ENCODE assay signal across 15 cellular contexts in genomic region chr3:192570315-192570714, GRCh38.
A peak's percentile ranks its signal among the peaks of the same experiment; 100 is the strongest.
DNase-seq lines count a peak whose midpoint lies in the region; ATAC-seq, FAIRE-seq and TF ChIP-seq lines count a peak whose summit lies in the region.
"Had no signal": no experiment of that assay in that cellular context is flagged by ENCODE, and none has a peak within 500 bp of the region (broad histone marks: within the 10 kb centered on the region; RNA-seq: fewer than 3 reads in every experiment).

No MANE protein-coding gene starts in this region.

- no peaks in the 10 kb centered on the region for H3K27me3 ChIP-seq in SK-N-SH (ENCODE audit: insufficient read depth)
- H3K27me3 ChIP-seq in PC-3 (ENCODE audit: low read length) = peaks cover 22% of the 10 kb centered on the region

- H3F3A ChIP-seq in SK-N-SH (replicated peaks; ENCODE audit: insufficient read depth) (no peaks in the 10 kb centered on the region), PC-3 (ENCODE audit: low read length, unreplicated experiment) (no peaks in the 10 kb centered on the region)

- H3K9me2 ChIP-seq in SK-N-SH = no peaks in the 10 kb centered on the region
- H3K9me2 ChIP-seq in PC-3 (replicated peaks; ENCODE audit: low read length) = no peaks in the 10 kb centered on the region

- H3K27ac ChIP-seq in SK-N-SH (ENCODE audit: low read depth in 2 of 2, low read length in 1 of 2) (no peak overlapping the region), A549 (no peak overlapping the region), PC-3 (ENCODE audit: low read length) (no peak overlapping the region)
- H3K27ac ChIP-seq: SJSA1 had no signal

- H3K79me2 ChIP-seq in SK-N-SH (ENCODE audit: insufficient read depth) (no peaks in the 10 kb centered on the region), PC-3 (ENCODE audit: low read length) (no peaks in the 10 kb centered on the region)

- H3K4me3 ChIP-seq in SK-N-SH (ENCODE audit: low read depth in 2 of 2, low read length in 1 of 2) = no peak overlapping the region
- no peak overlapping the region for H3K4me3 ChIP-seq in A549
- 0 out of 2 replicates have a peak overlapping the region, but pooled peaks have one; percentile 72 for H3K4me3 ChIP-seq in PC-3 (ENCODE audit: low read length)

- CTCF ChIA-PET in SK-N-SH (lab: Yijun Ruan, JAX) (interaction anchor here (1.1 to 1.5 kb wide), 3 partner anchors 219 to 470 kb away, joined by 3 to 5 read pairs (median 4); no protein-coding TSS in a partner anchor), A549 (lab: Yijun Ruan, JAX) (interaction anchor here (0.9 kb wide), 1 partner anchor 1002 kb away, joined by 4 read pairs; no protein-coding TSS in a partner anchor), PC-3 (lab: Charles Lee) (interaction anchor here (0.8 kb wide), 1 partner anchor 202 kb away, joined by 4 read pairs; no protein-coding TSS in a partner anchor), GM10248 (lab: Yijun Ruan, JAX) (interaction anchor here (1.2 kb wide), 1 partner anchor 1002 kb away, joined by 3 read pairs; no protein-coding TSS in a partner anchor)

- TF ChIP-seq CTCF in SK-N-SH (IDR thresholded peaks at IDR 0.05) = no peak
- TF ChIP-seq CTCF in A549 (IDR thresholded peaks at IDR 0.05) = no peak
- no peak for TF ChIP-seq CTCF in PC-3 (conservative IDR thresholded peaks at IDR 0.05; ENCODE audit: low read depth, low read length)
- no peak for TF ChIP-seq CTCF in omental fat pad (IDR thresholded peaks at IDR 0.05)
- no peak for TF ChIP-seq CTCF in GM10248 (IDR thresholded peaks at IDR 0.05; ENCODE audit: control extremely low read depth, extremely low read depth, low read depth, missing control alignments)

- intact Hi-C loops in PC-3 (cut with micrococcal nuclease) = no loop called here

- POLR2A ChIA-PET in SK-N-SH (lab: Yijun Ruan, JAX) = no interaction called here
- POLR2A ChIA-PET in A549 (lab: Yijun Ruan, JAX) = no interaction called here
- POLR2A ChIA-PET in PC-3 (lab: Charles Lee; ENCODE audit: unreplicated experiment) = no interaction called here
- POLR2A ChIA-PET in GM10248 (lab: Yijun Ruan, JAX) = no interaction called here

- ATAC-seq in SK-N-SH treated with all-trans-retinoic acid at 6 μM for 48 hours = no peak
- no peak for ATAC-seq in A549
- ATAC-seq in PC-3 = no peak
- ATAC-seq in omental fat pad (ENCODE audit: low FRiP score) = peak; percentile 34

- TF ChIP-seq EP300 in SK-N-SH (IDR thresholded peaks at IDR 0.05; ENCODE audit: borderline replicate concordance in 1 of 2, low read depth in 1 of 2, low read length in 1 of 2) (no peak), A549 (IDR thresholded peaks at IDR 0.05) (no peak)

- FAIRE-seq in A549 (lab: Jason Lieb, UNC) = no peak

- H3K9ac ChIP-seq in SK-N-SH = no peak overlapping the region
- no peak overlapping the region for H3K9ac ChIP-seq in PC-3 (ENCODE audit: low read length)

- H3K36me3 ChIP-seq in SK-N-SH (replicated peaks in 1 of 2; ENCODE audit: control insufficient read depth in 1 of 2, insufficient read depth in 2 of 2, low read length in 1 of 2) (no peaks in the 10 kb centered on the region), PC-3 (ENCODE audit: low read depth, low read length) (no peaks in the 10 kb centered on the region)
- H3K36me3 ChIP-seq: SJSA1 had no signal

- H3K4me2 ChIP-seq in SK-N-SH = peak overlapping the region; percentile 73; the same call in 1 of the 2 replicates
- peak overlapping the region; percentile 88; the same call in 1 of the 3 replicates for H3K4me2 ChIP-seq in A549
- H3K4me2 ChIP-seq in PC-3 (ENCODE audit: low read length) = peak overlapping the region; percentile 95; the same call in 1 of the 2 replicates

- DNase-seq in SK-N-SH (no peak), A549 (ENCODE audit: low read depth in 1 of 2, low spot score in 1 of 2) (no peak), PC-3 (no peak), omental fat pad (ENCODE audit: low spot score) (no peak), GM10248 (ENCODE audit: extremely low spot score) (no peak), C1 segment of cervical spinal cord (lab: John Stamatoyannopoulos, UW) (no peak)
- DNase-seq: AML-193, DMS79, H9, KG1, NCI-H1417 treated with DMSO at 0.1 percent for 48 hours, NCI-H2227 treated with DMSO at 0.1 percent for 48 hours, SW 1271 had no signal

- BruUV-seq in PC-3 (replicated peaks; lab: Mats Ljungman, UMichigan) = no TSS peak

- H4K20me1 ChIP-seq in SK-N-SH (ENCODE audit: insufficient read depth) (no peaks in the 10 kb centered on the region), PC-3 (ENCODE audit: low read length) (no peaks in the 10 kb centered on the region)

- TF ChIP-seq RAD21 in SK-N-SH (IDR thresholded peaks at IDR 0.05; ENCODE audit: low read length) = no peak
- TF ChIP-seq RAD21 in A549 (conservative IDR thresholded peaks at IDR 0.05 in 1 of 2, IDR thresholded peaks at IDR 0.05 in 1 of 2) = no peak

- H3K9me3 ChIP-seq in SK-N-SH (no peaks in the 10 kb centered on the region), A549 (no peaks in the 10 kb centered on the region), PC-3 (ENCODE audit: low read length) (no peaks in the 10 kb centered on the region)
- H3K9me3 ChIP-seq: SJSA1 had no signal

- H2AFZ ChIP-seq in SK-N-SH (ENCODE audit: low read depth) (no peak overlapping the region), PC-3 (ENCODE audit: low read length) (no peak overlapping the region)

- peaks cover 0 to 3% of the 10 kb centered on the region in 2 experiments; a peak in 1 of 4 replicates for H3K4me1 ChIP-seq in SK-N-SH (ENCODE audit: control insufficient read depth in 1 of 2, insufficient read depth in 2 of 2, low read depth in 1 of 2, low read length in 1 of 2)
- 0 out of 3 replicates have a peak, but pooled peaks cover 4% of the 10 kb centered on the region for H3K4me1 ChIP-seq in A549
- H3K4me1 ChIP-seq in PC-3 (ENCODE audit: insufficient read depth, low read length) = 0 out of 2 replicates have a peak, but pooled peaks cover 4% of the 10 kb centered on the region

- TF ChIP-seq POLR2A in A549 (IDR thresholded peaks at IDR 0.05; ENCODE audit: low read length) = no peak

TF ChIP-seq in SK-N-SH, 30 proteins besides CTCF, POLR2A, EP300 and RAD21:
- TF ChIP-seq MXI1 (IDR thresholded peaks at IDR 0.05; ENCODE audit: low read depth, low read length) = no peak
- TF ChIP-seq ELF1 (IDR thresholded peaks at IDR 0.05) = no peak
- no peak for TF ChIP-seq USF1 (IDR thresholded peaks at IDR 0.05; ENCODE audit: borderline replicate concordance, low read depth)
- TF ChIP-seq TAF1 (IDR thresholded peaks at IDR 0.05; ENCODE audit: borderline replicate concordance, low read depth, low read length) = no peak
- TF ChIP-seq FOSL2 (IDR thresholded peaks at IDR 0.05; ENCODE audit: borderline replicate concordance, low read depth) = no peak
- no peak for TF ChIP-seq SIN3A (IDR thresholded peaks at IDR 0.05; ENCODE audit: borderline replicate concordance, low read depth, low read length)

TF ChIP-seq in SK-N-SH treated with all-trans-retinoic acid at 6 μM for 48 hours, 23 proteins besides CTCF, POLR2A, EP300 and RAD21:
- TF ChIP-seq PPARA (CRISPR knock-in tag; IDR thresholded peaks at IDR 0.05; ENCODE audit: borderline replicate concordance) = no peak
- TF ChIP-seq ESRRG (CRISPR knock-in tag; IDR thresholded peaks at IDR 0.05) = no peak
- no peak for TF ChIP-seq ZFP3 (CRISPR knock-in tag; IDR thresholded peaks at IDR 0.05)
- no peak for TF ChIP-seq TOX (CRISPR knock-in tag; IDR thresholded peaks at IDR 0.05; ENCODE audit: borderline replicate concordance)
- no peak for TF ChIP-seq SNAI2 (CRISPR knock-in tag; IDR thresholded peaks at IDR 0.05)
- TF ChIP-seq ARNTL (CRISPR knock-in tag; IDR thresholded peaks at IDR 0.05; ENCODE audit: borderline replicate concordance, low read depth) = no peak
TF ChIP-seq in SK-N-SH treated with all-trans-retinoic acid at 6 μM for 48 hours: peak in this region for 0.

TF ChIP-seq in A549, 52 proteins besides CTCF, POLR2A, EP300 and RAD21 (continues in another document):
- TF ChIP-seq HES2 (IDR thresholded peaks at IDR 0.05) = no peak
- TF ChIP-seq ZNF302 (CRISPR knock-in tag; IDR thresholded peaks at IDR 0.05) = no peak
- TF ChIP-seq ZFP36 (IDR thresholded peaks at IDR 0.05; ENCODE audit: borderline replicate concordance, partially characterized antibody) = no peak
- no peak for TF ChIP-seq NFE2L2 (conservative IDR thresholded peaks at IDR 0.05; ENCODE audit: low read length)
- TF ChIP-seq KDM5A (IDR thresholded peaks at IDR 0.05) = no peak
- TF ChIP-seq, protein P1, sequence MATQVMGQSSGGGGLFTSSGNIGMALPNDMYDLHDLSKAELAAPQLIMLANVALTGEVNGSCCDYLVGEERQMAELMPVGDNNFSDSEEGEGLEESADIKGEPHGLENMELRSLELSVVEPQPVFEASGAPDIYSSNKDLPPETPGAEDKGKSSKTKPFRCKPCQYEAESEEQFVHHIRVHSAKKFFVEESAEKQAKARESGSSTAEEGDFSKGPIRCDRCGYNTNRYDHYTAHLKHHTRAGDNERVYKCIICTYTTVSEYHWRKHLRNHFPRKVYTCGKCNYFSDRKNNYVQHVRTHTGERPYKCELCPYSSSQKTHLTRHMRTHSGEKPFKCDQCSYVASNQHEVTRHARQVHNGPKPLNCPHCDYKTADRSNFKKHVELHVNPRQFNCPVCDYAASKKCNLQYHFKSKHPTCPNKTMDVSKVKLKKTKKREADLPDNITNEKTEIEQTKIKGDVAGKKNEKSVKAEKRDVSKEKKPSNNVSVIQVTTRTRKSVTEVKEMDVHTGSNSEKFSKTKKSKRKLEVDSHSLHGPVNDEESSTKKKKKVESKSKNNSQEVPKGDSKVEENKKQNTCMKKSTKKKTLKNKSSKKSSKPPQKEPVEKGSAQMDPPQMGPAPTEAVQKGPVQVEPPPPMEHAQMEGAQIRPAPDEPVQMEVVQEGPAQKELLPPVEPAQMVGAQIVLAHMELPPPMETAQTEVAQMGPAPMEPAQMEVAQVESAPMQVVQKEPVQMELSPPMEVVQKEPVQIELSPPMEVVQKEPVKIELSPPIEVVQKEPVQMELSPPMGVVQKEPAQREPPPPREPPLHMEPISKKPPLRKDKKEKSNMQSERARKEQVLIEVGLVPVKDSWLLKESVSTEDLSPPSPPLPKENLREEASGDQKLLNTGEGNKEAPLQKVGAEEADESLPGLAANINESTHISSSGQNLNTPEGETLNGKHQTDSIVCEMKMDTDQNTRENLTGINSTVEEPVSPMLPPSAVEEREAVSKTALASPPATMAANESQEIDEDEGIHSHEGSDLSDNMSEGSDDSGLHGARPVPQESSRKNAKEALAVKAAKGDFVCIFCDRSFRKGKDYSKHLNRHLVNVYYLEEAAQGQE (IDR thresholded peaks at IDR 0.05) = no peak
- TF ChIP-seq, protein P2, sequence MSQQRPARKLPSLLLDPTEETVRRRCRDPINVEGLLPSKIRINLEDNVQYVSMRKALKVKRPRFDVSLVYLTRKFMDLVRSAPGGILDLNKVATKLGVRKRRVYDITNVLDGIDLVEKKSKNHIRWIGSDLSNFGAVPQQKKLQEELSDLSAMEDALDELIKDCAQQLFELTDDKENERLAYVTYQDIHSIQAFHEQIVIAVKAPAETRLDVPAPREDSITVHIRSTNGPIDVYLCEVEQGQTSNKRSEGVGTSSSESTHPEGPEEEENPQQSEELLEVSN (IDR thresholded peaks at IDR 0.05; ENCODE audit: borderline replicate concordance, low read depth) = no peak
- no peak for TF ChIP-seq CHD4 (IDR thresholded peaks at IDR 0.05; ENCODE audit: borderline replicate concordance)
